8 cellular contexts compared by ENCODE assay signal in genomic region chr11:117231637-117232021, GRCh38. TPM values are rescaled to one million over a fixed set of nuclear protein-coding genes. Genes with fewer than 3 reads are reported as not detected.
DNase-seq lines count a peak whose midpoint lies in the region; ATAC-seq, FAIRE-seq and TF ChIP-seq lines count a peak whose summit lies in the region.

No MANE protein-coding gene starts in this region.

- H2AFZ ChIP-seq in PC-9, result peak overlapping the region; percentile 100
- peak overlapping the region; percentile 100 for H2AFZ ChIP-seq in endothelial cell of umbilical vein (ENCODE audit: low read depth, low read length)
- peak overlapping the region; percentile 41 for H2AFZ ChIP-seq in parathyroid adenoma

- POLR2A ChIA-PET in PC-9 (lab: Charles Lee; ENCODE audit: unreplicated experiment), result interaction anchor here (0.6 kb wide), 1 partner anchor 87 kb away, joined by 3 read pairs; the partner anchor contains the start of gene PAFAH1B2
- POLR2A ChIA-PET in endothelial cell of umbilical vein (lab: Charles Lee), result interaction anchor here (1.1 kb wide), 1 partner anchor 52 kb away, joined by 4 read pairs; no protein-coding TSS in a partner anchor

- FAIRE-seq in endothelial cell of umbilical vein (lab: Jason Lieb, UNC), result no peak

- H3K4me2 ChIP-seq in PC-9, result peak overlapping the region; percentile 99
- H3K4me2 ChIP-seq in endothelial cell of umbilical vein (ENCODE audit: insufficient read depth, low read length), result peak overlapping the region; percentile 53
- peak overlapping the region; percentile 75 for H3K4me2 ChIP-seq in parathyroid adenoma (ENCODE audit: low read length)

- H3K9ac ChIP-seq in ES-I3 (ENCODE audit: low read depth, low read length) (peak overlapping the region; percentile 92), endothelial cell of umbilical vein (replicated peaks; ENCODE audit: extremely low read depth, insufficient read depth, low read length) (peak overlapping the region; percentile 93), parathyroid adenoma (peak overlapping the region; percentile 21)

- H3K36me3 ChIP-seq in ES-I3 (ENCODE audit: insufficient read depth, low read length), result no peaks in the 10 kb centered on the region
- peaks cover 12% of the 10 kb centered on the region for H3K36me3 ChIP-seq in PC-9 (ENCODE audit: low read depth)
- H3K36me3 ChIP-seq in endothelial cell of umbilical vein (ENCODE audit: control insufficient read depth in 2 of 2, extremely low read depth in 1 of 2, insufficient read depth in 2 of 2, low read length in 2 of 2), result peaks cover 0 to 19% of the 10 kb centered on the region in 2 experiments
- H3K36me3 ChIP-seq in parathyroid adenoma (ENCODE audit: control insufficient read depth, insufficient read depth, low read length), result no peaks in the 10 kb centered on the region

- no peaks in the 10 kb centered on the region for H3K27me3 ChIP-seq in PC-9 (ENCODE audit: insufficient read depth, low read depth)
- no peaks in the 10 kb centered on the region for H3K27me3 ChIP-seq in endothelial cell of umbilical vein (ENCODE audit: control insufficient read depth in 2 of 2, insufficient read depth in 2 of 2, low read length in 2 of 2)
- H3K27me3 ChIP-seq in parathyroid adenoma (ENCODE audit: control insufficient read depth, insufficient read depth, low read length), result no peaks in the 10 kb centered on the region

- H4K20me1 ChIP-seq in PC-9 (ENCODE audit: insufficient read depth) (peaks cover 7% of the 10 kb centered on the region; the same call in 1 of the 2 replicates), endothelial cell of umbilical vein (replicated peaks; ENCODE audit: control insufficient read depth, extremely low read depth, insufficient read depth, low read length) (no peaks in the 10 kb centered on the region)

- CTCF ChIA-PET in PC-9 (lab: Charles Lee) (interaction anchor here (1.1 kb wide), 1 partner anchor 10 kb away, joined by 5 read pairs; no protein-coding TSS in a partner anchor), endothelial cell of umbilical vein (lab: Charles Lee) (interaction anchor here (0.6 to 3.6 kb wide), 16 partner anchors 10 to 715 kb away, joined by 3 to 24 read pairs (median 4); partner anchors contain the start of genes APOA5, PAFAH1B2 and SIDT2)

- intact Hi-C loops in PC-9 (cut with micrococcal nuclease; ENCODE audit: unreplicated experiment) (loop anchor here (2.0 to 5.0 kb wide), 2 partner anchors 97 to 444 kb away; partner anchors contain the start of gene ZPR1), endothelial cell of umbilical vein (cut with micrococcal nuclease) (loop anchor here (1.0 to 10.0 kb wide), 4 partner anchors 50 to 583 kb away; partner anchors contain the start of gene BACE1)

- ATAC-seq in GM19395 (IDR thresholded peaks at IDR 0.05; ENCODE audit: unreplicated experiment) (no peak), HG03439 (IDR thresholded peaks at IDR 0.05; ENCODE audit: unreplicated experiment) (no peak)

- no peaks in the 10 kb centered on the region for H3K9me3 ChIP-seq in ES-I3 (ENCODE audit: control insufficient read depth, insufficient read depth, low read length)
- no peaks in the 10 kb centered on the region for H3K9me3 ChIP-seq in PC-9 (ENCODE audit: insufficient read depth, low read depth)
- H3K9me3 ChIP-seq in endothelial cell of umbilical vein (replicated peaks; ENCODE audit: control insufficient read depth, insufficient read depth, low read length), result no peaks in the 10 kb centered on the region
- H3K9me3 ChIP-seq in parathyroid adenoma (ENCODE audit: control insufficient read depth, low read length), result no peaks in the 10 kb centered on the region

- no peak for TF ChIP-seq CTCF in PC-9 (conservative IDR thresholded peaks at IDR 0.05)
- TF ChIP-seq CTCF in endothelial cell of umbilical vein (IDR thresholded peaks at IDR 0.05; ENCODE audit: extremely low read depth in 1 of 2, insufficient read depth in 1 of 2, low read depth in 1 of 2, low read length in 2 of 2), result no peak
- no peak for TF ChIP-seq CTCF in parathyroid adenoma (IDR thresholded peaks at IDR 0.05)

- 0 out of 2 replicates have a peak, but pooled peaks cover 2% of the 10 kb centered on the region for H3K4me1 ChIP-seq in ES-I3 (ENCODE audit: insufficient read depth, low read length)
- H3K4me1 ChIP-seq in PC-9 (replicated peaks; ENCODE audit: insufficient read depth), result peaks cover 25% of the 10 kb centered on the region
- H3K4me1 ChIP-seq in endothelial cell of umbilical vein (ENCODE audit: control insufficient read depth, extremely low read depth, insufficient read depth, low read length), result peaks cover 20% of the 10 kb centered on the region
- no peaks in the 10 kb centered on the region for H3K4me1 ChIP-seq in parathyroid adenoma

- H3K79me2 ChIP-seq in PC-9 (ENCODE audit: low read depth) (peaks cover 40% of the 10 kb centered on the region), endothelial cell of umbilical vein (ENCODE audit: control insufficient read depth, insufficient read depth, low read length) (peaks cover 19% of the 10 kb centered on the region), parathyroid adenoma (peaks cover 3% of the 10 kb centered on the region)

- H3K27ac ChIP-seq in PC-9 (no peak overlapping the region), endothelial cell of umbilical vein (ENCODE audit: insufficient read depth, low read depth, low read length) (peak overlapping the region; percentile 89), parathyroid adenoma (peak overlapping the region; percentile 47)

- dilution Hi-C loops in endothelial cell of umbilical vein (cut with MboI; ENCODE audit: extremely low pct_ligation_motif_present, low sequenced_read_pairs), result no loop called here

- no peak for TF ChIP-seq POLR2A in endothelial cell of umbilical vein (IDR thresholded peaks at IDR 0.05; ENCODE audit: low read depth, low read length)

- peaks cover 15% of the 10 kb centered on the region; the same call in 1 of the 2 replicates for H3F3A ChIP-seq in PC-9 (ENCODE audit: insufficient read depth, low read depth)

- H3K9me1 ChIP-seq in endothelial cell of umbilical vein (replicated peaks; ENCODE audit: control insufficient read depth, extremely low read depth, insufficient read depth, low read length), result no peaks in the 10 kb centered on the region

- no TSS peak for BruUV-seq in PC-9 (replicated peaks; lab: Mats Ljungman, UMichigan)
- no TSS peak for BruUV-seq in endothelial cell of umbilical vein (replicated peaks; lab: Mats Ljungman, UMichigan)

- DNase-seq in PC-9 (no peak), endothelial cell of umbilical vein (ENCODE audit: low read depth, low spot score) (peak; percentile 22), Ammon's horn (ENCODE audit: low spot score) (no peak), glomerular visceral epithelial cell (ENCODE audit: extremely low spot score) (no peak)

- no peaks in the 10 kb centered on the region for H3K9me2 ChIP-seq in PC-9 (ENCODE audit: insufficient read depth)

- H3K4me3 ChIP-seq in PC-9 (peak overlapping the region; percentile 99), endothelial cell of umbilical vein (replicated peaks in 1 of 3; ENCODE audit: insufficient read depth in 1 of 3, low read depth in 1 of 3, low read length in 3 of 3) (peak overlapping the region; percentile 82 to 97 (median 90)), parathyroid adenoma (ENCODE audit: low read depth, low read length) (peak overlapping the region; percentile 80)

RNA-seq across cellular contexts. Expression of gene PCSK7, which starts 0.2 kb away (rescaled TPM):
- total RNA-seq in PC-9 (2021) (41.6 and 50.4 TPM in 2 replicates), endothelial cell of umbilical vein (68.0 and 72.7 TPM in 2 replicates)
- 40.8 and 43.2 TPM in 2 replicates for polyA plus RNA-seq in endothelial cell of umbilical vein
- 35.5 and 39.8 TPM in 2 replicates for polyA plus RNA-seq in endothelial cell of umbilical vein (2011; cell fraction: cytosol; rRNA removed)
- polyA plus RNA-seq in endothelial cell of umbilical vein (2011; cell fraction: nucleus; rRNA removed), result 123 and 126 TPM in 2 replicates
- 40.9 and 41.6 TPM in 2 replicates for polyA plus RNA-seq in endothelial cell of umbilical vein (2012)
- 58.7 and 60.5 TPM in 2 replicates for polyA minus RNA-seq in endothelial cell of umbilical vein
- polyA minus RNA-seq in endothelial cell of umbilical vein (2011; cell fraction: cytosol; rRNA and poly(A)+ RNA removed), result 13.3 TPM
- polyA minus RNA-seq in endothelial cell of umbilical vein (2011; cell fraction: nucleus; rRNA and poly(A)+ RNA removed), result 45.2 and 48.0 TPM in 2 replicates

RNA-seq across cellular contexts. Expression of gene RNF214, which starts 0.8 kb away (rescaled TPM):
- total RNA-seq in PC-9 (2021) (27.2 and 28.1 TPM in 2 replicates), endothelial cell of umbilical vein (26.1 and 28.2 TPM in 2 replicates)
- polyA plus RNA-seq in endothelial cell of umbilical vein, result 24.3 and 26.1 TPM in 2 replicates
- polyA plus RNA-seq in endothelial cell of umbilical vein (2011; cell fraction: cytosol; rRNA removed), result 14.3 and 15.1 TPM in 2 replicates
- 32.0 and 34.5 TPM in 2 replicates for polyA plus RNA-seq in endothelial cell of umbilical vein (2011; cell fraction: nucleus; rRNA removed)
- polyA plus RNA-seq in endothelial cell of umbilical vein (2012), result 13.6 and 13.7 TPM in 2 replicates
- 32.4 and 34.5 TPM in 2 replicates for polyA minus RNA-seq in endothelial cell of umbilical vein
- polyA minus RNA-seq in endothelial cell of umbilical vein (2011; cell fraction: cytosol; rRNA and poly(A)+ RNA removed), result 7.1 TPM
- polyA minus RNA-seq in endothelial cell of umbilical vein (2011; cell fraction: nucleus; rRNA and poly(A)+ RNA removed), result 19.2 and 20.7 TPM in 2 replicates

RNA-seq across cellular contexts. Expression of gene TAGLN, which starts 32.5 kb away (rescaled TPM):
- total RNA-seq in PC-9 (2021), result 11.0 and 16.9 TPM in 2 replicates
- total RNA-seq in endothelial cell of umbilical vein, result 17.9 and 20.8 TPM in 2 replicates
- 113 and 159 TPM in 2 replicates for polyA plus RNA-seq in endothelial cell of umbilical vein
- 165 and 174 TPM in 2 replicates for polyA plus RNA-seq in endothelial cell of umbilical vein (2011; cell fraction: cytosol; rRNA removed)
- 80.4 and 84.5 TPM in 2 replicates for polyA plus RNA-seq in endothelial cell of umbilical vein (2011; cell fraction: nucleus; rRNA removed)
- polyA plus RNA-seq in endothelial cell of umbilical vein (2012), result 49.4 and 88.3 TPM in 2 replicates
- polyA minus RNA-seq in endothelial cell of umbilical vein, result 59.3 and 82.9 TPM in 2 replicates
- 3.1 TPM for polyA minus RNA-seq in endothelial cell of umbilical vein (2011; cell fraction: cytosol; rRNA and poly(A)+ RNA removed)
- polyA minus RNA-seq in endothelial cell of umbilical vein (2011; cell fraction: nucleus; rRNA and poly(A)+ RNA removed), result 11.1 and 15.0 TPM in 2 replicates

RNA-seq across cellular contexts. Expression of gene SIDT2, which starts 53.1 kb away (rescaled TPM):
- 20.1 and 20.3 TPM in 2 replicates for total RNA-seq in PC-9 (2021)
- 26.0 and 28.7 TPM in 2 replicates for total RNA-seq in endothelial cell of umbilical vein
- polyA plus RNA-seq in endothelial cell of umbilical vein, result 34.5 and 37.5 TPM in 2 replicates
- 24.3 and 24.5 TPM in 2 replicates for polyA plus RNA-seq in endothelial cell of umbilical vein (2011; cell fraction: cytosol; rRNA removed)
- 72.1 and 94.6 TPM in 2 replicates for polyA plus RNA-seq in endothelial cell of umbilical vein (2011; cell fraction: nucleus; rRNA removed)
- polyA plus RNA-seq in endothelial cell of umbilical vein (2012), result 22.7 and 30.0 TPM in 2 replicates
- polyA minus RNA-seq in endothelial cell of umbilical vein, result 45.0 and 75.7 TPM in 2 replicates
- 8.9 TPM for polyA minus RNA-seq in endothelial cell of umbilical vein (2011; cell fraction: cytosol; rRNA and poly(A)+ RNA removed)
- 43.7 and 44.1 TPM in 2 replicates for polyA minus RNA-seq in endothelial cell of umbilical vein (2011; cell fraction: nucleus; rRNA and poly(A)+ RNA removed)

RNA-seq across cellular contexts. Expression of gene BACE1-AS, which starts 59.5 kb away (rescaled TPM):
- total RNA-seq in PC-9 (2021) (5.7 and 8.8 TPM in 2 replicates), endothelial cell of umbilical vein (6.1 and 7.6 TPM in 2 replicates)
- 8.1 and 9.3 TPM in 2 replicates for polyA plus RNA-seq in endothelial cell of umbilical vein
- 4.5 and 5.3 TPM in 2 replicates for polyA plus RNA-seq in endothelial cell of umbilical vein (2011; cell fraction: cytosol; rRNA removed)
- polyA plus RNA-seq in endothelial cell of umbilical vein (2011; cell fraction: nucleus; rRNA removed), result 13.0 and 13.3 TPM in 2 replicates
- polyA plus RNA-seq in endothelial cell of umbilical vein (2012), result 4.1 and 5.1 TPM in 2 replicates
- polyA minus RNA-seq in endothelial cell of umbilical vein, result 12.8 and 15.6 TPM in 2 replicates
- polyA minus RNA-seq in endothelial cell of umbilical vein (2011; cell fraction: cytosol; rRNA and poly(A)+ RNA removed), result 3.2 TPM
- 7.8 and 10.6 TPM in 2 replicates for polyA minus RNA-seq in endothelial cell of umbilical vein (2011; cell fraction: nucleus; rRNA and poly(A)+ RNA removed)

Comparison
In these comparisons a context has a peak if more than half of its experiments do, and no peak if none do; other contexts are left out.
1. H3K9ac ChIP-seq: peak in every context shown above with its lines; median percentile 93 in endothelial cell of umbilical vein; 92 in ES-I3; 21 in parathyroid adenoma.
2. H2AFZ ChIP-seq: peak in every context shown above with its lines; median percentile 100 in PC-9; 100 in endothelial cell of umbilical vein; 41 in parathyroid adenoma.